9 cellular contexts compared by ENCODE assay signal in genomic region chr18:45962866-45963265, GRCh38. TPM values are rescaled to one million over a fixed set of nuclear protein-coding genes. Genes with fewer than 3 reads are reported as not detected.
A peak's percentile ranks its signal among the peaks of the same experiment; 100 is the strongest.
DNase-seq lines count a peak whose midpoint lies in the region; ATAC-seq and TF ChIP-seq lines count a peak whose summit lies in the region.
"Had no signal": no experiment of that assay in that cellular context is flagged by ENCODE, and none has a peak within 500 bp of the region (broad histone marks: within the 10 kb centered on the region; RNA-seq: fewer than 3 reads in every experiment).

No MANE protein-coding gene starts in this region.

- no peak overlapping the region for H3K4me3 ChIP-seq in fibroblast of villous mesenchyme (ENCODE audit: low read depth, low read length)
- H3K4me3 ChIP-seq: K562 had no signal

- CTCF ChIA-PET in activated CD4-positive, alpha-beta T cell treated with anti-CD3 and anti-CD28 coated beads, Interleukin-2, amount 10 ng/mL, durations not matched to agents 7 days and 5 days (lab: Charles Lee) = interaction anchor here (1.0 to 1.6 kb wide), 4 partner anchors 9 to 99 kb away, joined by 3 to 6 read pairs (median 4); no protein-coding TSS in a partner anchor
- CTCF ChIA-PET in T-cell (lab: Charles Lee) = interaction anchor here in 1 of 2 donors (0.6 to 3.1 kb wide), 6 partner anchors 9 to 111 kb away, joined by 3 to 11 read pairs (median 4); no protein-coding TSS in a partner anchor

- no peak for TF ChIP-seq CTCF in fibroblast of villous mesenchyme (IDR thresholded peaks at IDR 0.05; ENCODE audit: insufficient read depth, low read depth, low read length)

- peaks cover 24% of the 10 kb centered on the region for H3K36me3 Mint-ChIP-seq in activated CD4-positive, alpha-beta T cell treated with anti-CD3 and anti-CD28 coated beads, Interleukin-2, amount 10 ng/mL, durations not matched to agents 7 days and 5 days (ENCODE audit: low read depth)
- peaks cover 24% of the 10 kb centered on the region for H3K36me3 Mint-ChIP-seq in T-cell

- H3K9me3 Mint-ChIP-seq in activated CD4-positive, alpha-beta T cell treated with anti-CD3 and anti-CD28 coated beads, Interleukin-2, amount 10 ng/mL, durations not matched to agents 7 days and 5 days = no peaks in the 10 kb centered on the region
- H3K9me3 Mint-ChIP-seq in T-cell = no peaks in the 10 kb centered on the region
- no peaks in the 10 kb centered on the region for H3K9me3 Mint-ChIP-seq in stimulated activated naive CD8-positive, alpha-beta T cell treated with anti-CD3 and anti-CD28 coated beads, Interleukin-15, amount 100 ng/mL, for 72 hours

- peaks cover 59% of the 10 kb centered on the region for H3K4me1 Mint-ChIP-seq in activated CD4-positive, alpha-beta T cell treated with anti-CD3 and anti-CD28 coated beads, Interleukin-2, amount 10 ng/mL, durations not matched to agents 7 days and 5 days
- peaks cover 69 to 85% (median 72%) of the 10 kb centered on the region in 3 donors for H3K4me1 Mint-ChIP-seq in T-cell
- peaks cover 47% of the 10 kb centered on the region for H3K4me1 Mint-ChIP-seq in stimulated activated naive CD8-positive, alpha-beta T cell treated with anti-CD3 and anti-CD28 coated beads, Interleukin-15, amount 100 ng/mL, for 72 hours

- peak overlapping the region; percentile 69 for H3K27ac Mint-ChIP-seq in activated CD4-positive, alpha-beta T cell treated with anti-CD3 and anti-CD28 coated beads, Interleukin-2, amount 10 ng/mL, durations not matched to agents 7 days and 5 days
- H3K27ac Mint-ChIP-seq in T-cell = peak overlapping the region; percentile 64 to 94
- peak overlapping the region; percentile 29 to 43 for H3K27ac Mint-ChIP-seq in stimulated activated naive CD8-positive, alpha-beta T cell treated with anti-CD3 and anti-CD28 coated beads, Interleukin-15, amount 100 ng/mL, for 72 hours

- POLR2A ChIA-PET in activated CD4-positive, alpha-beta T cell treated with anti-CD3 and anti-CD28 coated beads, Interleukin-2, amount 10 ng/mL, durations not matched to agents 7 days and 5 days (lab: Charles Lee) = no interaction called here
- POLR2A ChIA-PET in T-cell (lab: Charles Lee) = no interaction called here

- peak in 1 of 4 experiments; percentile 25 for ATAC-seq in T-cell (replicated peaks in 1 of 4)
- ATAC-seq in stimulated activated naive CD8-positive, alpha-beta T cell treated with anti-CD3 and anti-CD28 coated beads, Interleukin-15, amount 100 ng/mL, for 72 hours = peak; percentile 29
- ATAC-seq: K562 had no signal

- H3K4me3 Mint-ChIP-seq in activated CD4-positive, alpha-beta T cell treated with anti-CD3 and anti-CD28 coated beads, Interleukin-2, amount 10 ng/mL, durations not matched to agents 7 days and 5 days = no peak overlapping the region
- peak overlapping the region in 2 of 3 donors; percentile 54 to 62 for H3K4me3 Mint-ChIP-seq in T-cell
- peak overlapping the region; percentile 8 to 14 for H3K4me3 Mint-ChIP-seq in stimulated activated naive CD8-positive, alpha-beta T cell treated with anti-CD3 and anti-CD28 coated beads, Interleukin-15, amount 100 ng/mL, for 72 hours

- no peaks in the 10 kb centered on the region for H3K27me3 Mint-ChIP-seq in activated CD4-positive, alpha-beta T cell treated with anti-CD3 and anti-CD28 coated beads, Interleukin-2, amount 10 ng/mL, durations not matched to agents 7 days and 5 days
- no peaks in the 10 kb centered on the region for H3K27me3 Mint-ChIP-seq in T-cell
- no peaks in the 10 kb centered on the region for H3K27me3 Mint-ChIP-seq in stimulated activated naive CD8-positive, alpha-beta T cell treated with anti-CD3 and anti-CD28 coated beads, Interleukin-15, amount 100 ng/mL, for 72 hours

- DNase-seq in activated CD4-positive, alpha-beta T cell treated with anti-CD3 and anti-CD28 coated beads, Interleukin-2, amount 10 ng/mL, durations not matched to agents 7 days and 5 days = no peak
- DNase-seq in activated CD4-positive, alpha-beta T cell treated with anti-CD3 and anti-CD28 coated beads, Interleukin-2, amount 50 U/mL, for 48 hours = no peak
- DNase-seq in T-cell (peak in 11 of 34 experiments; percentile 2 to 20 (median 9)), fibroblast of villous mesenchyme (ENCODE audit: low read depth) (peak; percentile 55), cerebellum (ENCODE audit: low spot score) (no peak), NCI-H2107 treated with DMSO at 0.1 percent for 48 hours (lab: John Stamatoyannopoulos, UW; ENCODE audit: unreplicated experiment) (no peak), HuH-7 (ENCODE audit: low spot score) (no peak)
- DNase-seq in stimulated activated naive CD8-positive, alpha-beta T cell treated with anti-CD3 and anti-CD28 coated beads, Interleukin-15, amount 100 ng/mL, for 72 hours = no peak

RNA-seq across cellular contexts. Expression of gene EPG5, which starts 4.3 kb away (rescaled TPM):
- total RNA-seq in activated CD4-positive, alpha-beta T cell treated with anti-CD3 and anti-CD28 coated beads, Interleukin-2, amount 10 ng/mL, durations not matched to agents 7 days and 5 days = 10 to 100 TPM; 21.6 to 26.6 TPM
- total RNA-seq in T-cell (10 to 100 TPM; 39.2 to 54.4 (median 42.6) TPM), fibroblast of villous mesenchyme (45.1 and 161 TPM in 2 replicates), cerebellum (47.4 TPM)
